ENCODE assay signal across 1 cellular context in the genomic region with DNA sequence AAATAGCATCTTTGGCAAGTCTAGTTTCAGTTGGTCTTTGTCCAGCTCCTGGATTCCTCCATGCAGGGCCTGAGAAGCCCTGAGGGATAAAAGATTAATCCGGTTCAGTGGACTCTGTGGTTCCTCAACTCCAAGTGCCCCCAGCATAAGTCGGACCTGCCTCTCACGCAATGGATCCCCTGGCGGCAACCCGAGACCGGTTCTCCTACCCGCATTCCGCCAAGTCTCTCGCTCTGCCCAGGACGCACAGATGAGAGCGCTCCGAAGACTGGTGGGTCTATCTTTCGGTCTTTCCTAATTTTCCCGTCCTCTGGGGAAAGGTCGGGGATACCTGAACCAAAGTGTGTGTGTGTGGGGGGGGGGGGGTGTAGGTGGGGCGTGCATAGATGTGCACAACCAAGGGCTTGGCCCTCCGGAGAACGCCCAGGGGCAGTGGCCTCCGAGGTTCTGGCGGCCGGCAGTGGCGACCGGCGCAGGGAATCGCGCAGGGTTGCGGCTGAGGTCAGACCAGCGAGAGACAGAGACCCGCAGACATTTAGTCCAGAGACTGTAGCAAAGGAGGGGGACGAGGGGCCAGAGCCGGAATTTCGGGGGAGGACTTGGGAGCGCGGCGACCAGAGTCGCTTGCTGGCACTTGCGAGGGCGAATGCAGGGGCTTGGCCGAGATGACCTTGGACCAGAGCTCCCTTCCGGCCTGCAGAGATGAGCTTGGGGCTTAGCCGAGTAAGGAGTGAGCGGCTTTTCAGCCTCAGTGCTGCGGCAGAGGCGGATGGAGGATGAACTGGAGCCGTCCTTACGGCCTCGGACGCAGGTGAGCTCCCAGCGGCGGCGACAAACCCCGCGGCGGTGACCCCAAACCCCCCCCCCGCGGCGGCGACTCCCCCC.
TF ChIP-seq lines count a peak whose summit lies in the region.

No MANE protein-coding gene starts in this region.

TF ChIP-seq in HepG2, 621 proteins besides CTCF, POLR2A, EP300 and RAD21 (continued from another document and continues in another):
- TF ChIP-seq KDM3A (CRISPR knock-in tag; IDR thresholded peaks at IDR 0.05; ENCODE audit: low read depth) (0 out of 2 replicates have a peak, but pooled peaks have one; percentile 35), TAF1 (CRISPR knock-in tag; IDR thresholded peaks at IDR 0.05) (peak; percentile 73), RFXAP (CRISPR knock-in tag; IDR thresholded peaks at IDR 0.05; ENCODE audit: borderline replicate concordance) (no peak), PHF8 (CRISPR knock-in tag; IDR thresholded peaks at IDR 0.05) (peak; percentile 36; the same call in 1 of the 2 replicates), HNF4A (CRISPR knock-in tag; IDR thresholded peaks at IDR 0.05) (peak; percentile 37; the same call in 1 of the 2 replicates), ZNF878 (CRISPR knock-in tag; IDR thresholded peaks at IDR 0.05) (peak; percentile 63; the same call in 1 of the 2 replicates), ATF5 (CRISPR knock-in tag; IDR thresholded peaks at IDR 0.05; ENCODE audit: low read depth) (0 out of 2 replicates have a peak, but pooled peaks have one; percentile 6), ZNF468 (CRISPR knock-in tag; IDR thresholded peaks at IDR 0.05) (0 out of 2 replicates have a peak, but pooled peaks have one; percentile 26), ZNF790 (CRISPR knock-in tag; IDR thresholded peaks at IDR 0.05; ENCODE audit: borderline replicate concordance) (0 out of 2 replicates have a peak, but pooled peaks have one; percentile 17), ZBTB44 (CRISPR knock-in tag; IDR thresholded peaks at IDR 0.05) (0 out of 2 replicates have a peak, but pooled peaks have one; percentile 36), WIZ (CRISPR knock-in tag; IDR thresholded peaks at IDR 0.05) (no peak), PITX1 (CRISPR knock-in tag; IDR thresholded peaks at IDR 0.05) (peak; percentile 70; the same call in 1 of the 2 replicates), CSRNP1 (CRISPR knock-in tag; IDR thresholded peaks at IDR 0.05) (0 out of 2 replicates have a peak, but pooled peaks have one; percentile 26), HDAC2 (CRISPR knock-in tag; IDR thresholded peaks at IDR 0.05) (peak; percentile 38; the same call in 1 of the 2 replicates), ZNF441 (CRISPR knock-in tag; IDR thresholded peaks at IDR 0.05; ENCODE audit: borderline replicate concordance) (0 out of 2 replicates have a peak, but pooled peaks have one; percentile 61), RXRB (CRISPR knock-in tag; IDR thresholded peaks at IDR 0.05; ENCODE audit: borderline replicate concordance) (no peak; the same call in 1 of the 2 replicates), KAT8 (CRISPR knock-in tag; IDR thresholded peaks at IDR 0.05) (peak; percentile 12; the same call in 1 of the 2 replicates), MEIS1 (CRISPR knock-in tag; IDR thresholded peaks at IDR 0.05; ENCODE audit: borderline replicate concordance) (no peak), MYPOP (CRISPR knock-in tag; IDR thresholded peaks at IDR 0.05) (peak; percentile 77), ZBTB7B (CRISPR knock-in tag; IDR thresholded peaks at IDR 0.05) (peak; percentile 32; the same call in 1 of the 2 replicates), TAF15 (IDR thresholded peaks at IDR 0.05; ENCODE audit: low read depth, low read length, poor library complexity, severe bottlenecking) (peak; percentile 33), ZNF605 (CRISPR knock-in tag; IDR thresholded peaks at IDR 0.05) (peak; percentile 50; the same call in 1 of the 2 replicates), NR2F1 (CRISPR knock-in tag; IDR thresholded peaks at IDR 0.05) (peak in 1 of 2 experiments; percentile 34; a peak in 1 of 4 replicates), ZNF335 (CRISPR knock-in tag; IDR thresholded peaks at IDR 0.05) (peak; percentile 77; the same call in 1 of the 2 replicates), BORCS8-MEF2B (CRISPR knock-in tag; IDR thresholded peaks at IDR 0.05) (peak; percentile 65; the same call in 1 of the 2 replicates), THAP7 (CRISPR knock-in tag; IDR thresholded peaks at IDR 0.05) (peak; percentile 44; the same call in 1 of the 2 replicates), SP4 (CRISPR knock-in tag; IDR thresholded peaks at IDR 0.05) (peak; percentile 72; the same call in 1 of the 2 replicates), MEF2D (CRISPR knock-in tag; IDR thresholded peaks at IDR 0.05) (0 out of 2 replicates have a peak, but pooled peaks have one; percentile 38)
- TF ChIP-seq, protein P1, sequence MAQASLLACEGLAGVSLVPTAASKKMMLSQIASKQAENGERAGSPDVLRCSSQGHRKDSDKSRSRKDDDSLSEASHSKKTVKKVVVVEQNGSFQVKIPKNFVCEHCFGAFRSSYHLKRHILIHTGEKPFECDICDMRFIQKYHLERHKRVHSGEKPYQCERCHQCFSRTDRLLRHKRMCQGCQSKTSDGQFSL (CRISPR knock-in tag; IDR thresholded peaks at IDR 0.05) = peak; percentile 82
- TF ChIP-seq, protein P2, sequence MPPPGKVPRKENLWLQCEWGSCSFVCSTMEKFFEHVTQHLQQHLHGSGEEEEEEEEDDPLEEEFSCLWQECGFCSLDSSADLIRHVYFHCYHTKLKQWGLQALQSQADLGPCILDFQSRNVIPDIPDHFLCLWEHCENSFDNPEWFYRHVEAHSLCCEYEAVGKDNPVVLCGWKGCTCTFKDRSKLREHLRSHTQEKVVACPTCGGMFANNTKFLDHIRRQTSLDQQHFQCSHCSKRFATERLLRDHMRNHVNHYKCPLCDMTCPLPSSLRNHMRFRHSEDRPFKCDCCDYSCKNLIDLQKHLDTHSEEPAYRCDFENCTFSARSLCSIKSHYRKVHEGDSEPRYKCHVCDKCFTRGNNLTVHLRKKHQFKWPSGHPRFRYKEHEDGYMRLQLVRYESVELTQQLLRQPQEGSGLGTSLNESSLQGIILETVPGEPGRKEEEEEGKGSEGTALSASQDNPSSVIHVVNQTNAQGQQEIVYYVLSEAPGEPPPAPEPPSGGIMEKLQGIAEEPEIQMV (CRISPR knock-in tag; IDR thresholded peaks at IDR 0.05; ENCODE audit: low read depth) = no peak
- TF ChIP-seq, protein P3, sequence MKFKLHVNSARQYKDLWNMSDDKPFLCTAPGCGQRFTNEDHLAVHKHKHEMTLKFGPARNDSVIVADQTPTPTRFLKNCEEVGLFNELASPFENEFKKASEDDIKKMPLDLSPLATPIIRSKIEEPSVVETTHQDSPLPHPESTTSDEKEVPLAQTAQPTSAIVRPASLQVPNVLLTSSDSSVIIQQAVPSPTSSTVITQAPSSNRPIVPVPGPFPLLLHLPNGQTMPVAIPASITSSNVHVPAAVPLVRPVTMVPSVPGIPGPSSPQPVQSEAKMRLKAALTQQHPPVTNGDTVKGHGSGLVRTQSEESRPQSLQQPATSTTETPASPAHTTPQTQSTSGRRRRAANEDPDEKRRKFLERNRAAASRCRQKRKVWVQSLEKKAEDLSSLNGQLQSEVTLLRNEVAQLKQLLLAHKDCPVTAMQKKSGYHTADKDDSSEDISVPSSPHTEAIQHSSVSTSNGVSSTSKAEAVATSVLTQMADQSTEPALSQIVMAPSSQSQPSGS (CRISPR knock-in tag; IDR thresholded peaks at IDR 0.05) = 0 out of 2 replicates have a peak, but pooled peaks have one; percentile 7
- TF ChIP-seq, protein P4, sequence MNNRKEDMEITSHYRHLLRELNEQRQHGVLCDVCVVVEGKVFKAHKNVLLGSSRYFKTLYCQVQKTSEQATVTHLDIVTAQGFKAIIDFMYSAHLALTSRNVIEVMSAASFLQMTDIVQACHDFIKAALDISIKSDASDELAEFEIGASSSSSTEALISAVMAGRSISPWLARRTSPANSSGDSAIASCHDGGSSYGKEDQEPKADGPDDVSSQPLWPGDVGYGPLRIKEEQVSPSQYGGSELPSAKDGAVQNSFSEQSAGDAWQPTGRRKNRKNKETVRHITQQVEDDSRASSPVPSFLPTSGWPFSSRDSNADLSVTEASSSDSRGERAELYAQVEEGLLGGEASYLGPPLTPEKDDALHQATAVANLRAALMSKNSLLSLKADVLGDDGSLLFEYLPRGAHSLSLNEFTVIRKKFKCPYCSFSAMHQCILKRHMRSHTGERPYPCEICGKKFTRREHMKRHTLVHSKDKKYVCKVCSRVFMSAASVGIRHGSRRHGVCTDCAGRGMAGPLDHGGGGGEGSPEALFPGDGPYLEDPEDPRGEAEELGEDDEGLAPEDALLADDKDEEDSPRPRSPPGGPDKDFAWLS (CRISPR knock-in tag; IDR thresholded peaks at IDR 0.05; ENCODE audit: borderline replicate concordance) = 0 out of 2 replicates have a peak, but pooled peaks have one; percentile 76
- TF ChIP-seq, protein P5, sequence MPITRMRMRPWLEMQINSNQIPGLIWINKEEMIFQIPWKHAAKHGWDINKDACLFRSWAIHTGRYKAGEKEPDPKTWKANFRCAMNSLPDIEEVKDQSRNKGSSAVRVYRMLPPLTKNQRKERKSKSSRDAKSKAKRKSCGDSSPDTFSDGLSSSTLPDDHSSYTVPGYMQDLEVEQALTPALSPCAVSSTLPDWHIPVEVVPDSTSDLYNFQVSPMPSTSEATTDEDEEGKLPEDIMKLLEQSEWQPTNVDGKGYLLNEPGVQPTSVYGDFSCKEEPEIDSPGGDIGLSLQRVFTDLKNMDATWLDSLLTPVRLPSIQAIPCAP (CRISPR knock-in tag; IDR thresholded peaks at IDR 0.05; ENCODE audit: low read depth) = no peak
- TF ChIP-seq, protein P6, sequence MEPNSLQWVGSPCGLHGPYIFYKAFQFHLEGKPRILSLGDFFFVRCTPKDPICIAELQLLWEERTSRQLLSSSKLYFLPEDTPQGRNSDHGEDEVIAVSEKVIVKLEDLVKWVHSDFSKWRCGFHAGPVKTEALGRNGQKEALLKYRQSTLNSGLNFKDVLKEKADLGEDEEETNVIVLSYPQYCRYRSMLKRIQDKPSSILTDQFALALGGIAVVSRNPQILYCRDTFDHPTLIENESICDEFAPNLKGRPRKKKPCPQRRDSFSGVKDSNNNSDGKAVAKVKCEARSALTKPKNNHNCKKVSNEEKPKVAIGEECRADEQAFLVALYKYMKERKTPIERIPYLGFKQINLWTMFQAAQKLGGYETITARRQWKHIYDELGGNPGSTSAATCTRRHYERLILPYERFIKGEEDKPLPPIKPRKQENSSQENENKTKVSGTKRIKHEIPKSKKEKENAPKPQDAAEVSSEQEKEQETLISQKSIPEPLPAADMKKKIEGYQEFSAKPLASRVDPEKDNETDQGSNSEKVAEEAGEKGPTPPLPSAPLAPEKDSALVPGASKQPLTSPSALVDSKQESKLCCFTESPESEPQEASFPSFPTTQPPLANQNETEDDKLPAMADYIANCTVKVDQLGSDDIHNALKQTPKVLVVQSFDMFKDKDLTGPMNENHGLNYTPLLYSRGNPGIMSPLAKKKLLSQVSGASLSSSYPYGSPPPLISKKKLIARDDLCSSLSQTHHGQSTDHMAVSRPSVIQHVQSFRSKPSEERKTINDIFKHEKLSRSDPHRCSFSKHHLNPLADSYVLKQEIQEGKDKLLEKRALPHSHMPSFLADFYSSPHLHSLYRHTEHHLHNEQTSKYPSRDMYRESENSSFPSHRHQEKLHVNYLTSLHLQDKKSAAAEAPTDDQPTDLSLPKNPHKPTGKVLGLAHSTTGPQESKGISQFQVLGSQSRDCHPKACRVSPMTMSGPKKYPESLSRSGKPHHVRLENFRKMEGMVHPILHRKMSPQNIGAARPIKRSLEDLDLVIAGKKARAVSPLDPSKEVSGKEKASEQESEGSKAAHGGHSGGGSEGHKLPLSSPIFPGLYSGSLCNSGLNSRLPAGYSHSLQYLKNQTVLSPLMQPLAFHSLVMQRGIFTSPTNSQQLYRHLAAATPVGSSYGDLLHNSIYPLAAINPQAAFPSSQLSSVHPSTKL (CRISPR knock-in tag; IDR thresholded peaks at IDR 0.05) = peak; percentile 38
